In the genomic region with DNA sequence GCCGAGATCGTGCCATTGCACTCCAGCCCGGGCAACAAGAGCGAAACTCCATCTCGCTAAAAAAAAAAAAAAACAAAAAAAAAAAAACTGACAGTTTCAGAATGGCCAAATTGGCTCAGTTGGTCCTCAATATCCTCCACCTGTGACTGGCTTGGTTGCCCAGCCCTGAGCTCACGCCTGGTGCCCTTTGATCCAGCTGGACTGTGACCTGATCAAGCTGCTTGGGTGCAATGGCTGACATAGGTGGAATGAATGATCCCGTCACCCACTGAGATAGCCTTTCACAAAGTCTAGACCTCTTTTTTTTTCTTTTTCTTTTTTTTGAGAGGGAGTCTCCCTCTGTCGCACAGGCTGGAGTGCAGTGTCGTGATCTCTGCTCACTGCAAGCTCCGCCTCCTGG, we compare ENCODE assay signal across 24 cellular contexts.
"Had no signal": no experiment of that assay in that cellular context is flagged by ENCODE, and none has a peak within 500 bp of the region (broad histone marks: within the 10 kb centered on the region; RNA-seq: fewer than 3 reads in every experiment).

No MANE protein-coding gene starts in this region.

- DNase-seq: cortex of kidney; dorsolateral prefrontal cortex; effector CD4-positive, alpha-beta T cell; hypothalamus; immature natural killer cell; islet precursor cell; kidney glomerular epithelial cell; mesenchymal stem cell; naive thymus-derived CD4-positive, alpha-beta T cell; nucleus accumbens; sigmoid colon; spleen; stimulated activated CD4-positive, alpha-beta T cell treated with anti-CD3 and anti-CD28 coated beads, Interleukin-4, amount 100 ng/mL, for 4 hours; stimulated activated naive CD8-positive, alpha-beta T cell treated with anti-CD3 and anti-CD28 coated beads, Interleukin-15, amount 100 ng/mL, for 72 hours; transverse colon; upper lobe of right lung; uterus had no signal

- H3K36me3 ChIP-seq: prostate gland, right atrium auricular region, sigmoid colon, suprapubic skin, upper lobe of right lung, uterus had no signal

- ATAC-seq: naive thymus-derived CD4-positive, alpha-beta T cell; stimulated activated memory B cell treated with anti-CD40 and anti-IgM and Interleukin-4, amounts not matched to agents 10 μg/mL and 1 μg/mL and 100 μg/mL, for 72 hours; stimulated activated naive CD8-positive, alpha-beta T cell treated with anti-CD3 and anti-CD28 coated beads, Interleukin-15, amount 100 ng/mL, for 72 hours; upper lobe of right lung had no signal

- H3K4me3 ChIP-seq: dorsolateral prefrontal cortex, prostate gland, right atrium auricular region, sigmoid colon, spleen, suprapubic skin, transverse colon, upper lobe of right lung, uterus had no signal

- H3K27me3 ChIP-seq: dorsolateral prefrontal cortex, right atrium auricular region, sigmoid colon, spleen, suprapubic skin, transverse colon, upper lobe of right lung, uterus had no signal

- H3K27ac ChIP-seq: dorsolateral prefrontal cortex, prostate gland, right atrium auricular region, sigmoid colon, spleen, suprapubic skin, transverse colon, upper lobe of right lung, uterus had no signal

- H3K4me3 Mint-ChIP-seq: immature natural killer cell; mesothelial cell of epicardium; nephron; stimulated activated memory B cell treated with anti-CD40 and anti-IgM and Interleukin-4, amounts not matched to agents 10 μg/mL and 1 μg/mL and 100 μg/mL, for 72 hours; stimulated activated naive CD8-positive, alpha-beta T cell treated with anti-CD3 and anti-CD28 coated beads, Interleukin-15, amount 100 ng/mL, for 72 hours had no signal

- H3K9me3 Mint-ChIP-seq: immature natural killer cell had no signal

- FAIRE-seq: frontal cortex had no signal

- H3K9me3 ChIP-seq: prostate gland, right atrium auricular region, sigmoid colon, suprapubic skin, upper lobe of right lung, uterus had no signal

- H3K27ac Mint-ChIP-seq: immature natural killer cell; nephron; stimulated activated memory B cell treated with anti-CD40 and anti-IgM and Interleukin-4, amounts not matched to agents 10 μg/mL and 1 μg/mL and 100 μg/mL, for 72 hours had no signal

- H3K4me1 ChIP-seq: prostate gland, right atrium auricular region, suprapubic skin, upper lobe of right lung, uterus had no signal

- H3K27me3 Mint-ChIP-seq: naive thymus-derived CD4-positive, alpha-beta T cell; stimulated activated memory B cell treated with anti-CD40 and anti-IgM and Interleukin-4, amounts not matched to agents 10 μg/mL and 1 μg/mL and 100 μg/mL, for 72 hours; stimulated activated naive CD8-positive, alpha-beta T cell treated with anti-CD3 and anti-CD28 coated beads, Interleukin-15, amount 100 ng/mL, for 72 hours had no signal
